1 cellular context compared by ENCODE assay signal in the genomic region with DNA sequence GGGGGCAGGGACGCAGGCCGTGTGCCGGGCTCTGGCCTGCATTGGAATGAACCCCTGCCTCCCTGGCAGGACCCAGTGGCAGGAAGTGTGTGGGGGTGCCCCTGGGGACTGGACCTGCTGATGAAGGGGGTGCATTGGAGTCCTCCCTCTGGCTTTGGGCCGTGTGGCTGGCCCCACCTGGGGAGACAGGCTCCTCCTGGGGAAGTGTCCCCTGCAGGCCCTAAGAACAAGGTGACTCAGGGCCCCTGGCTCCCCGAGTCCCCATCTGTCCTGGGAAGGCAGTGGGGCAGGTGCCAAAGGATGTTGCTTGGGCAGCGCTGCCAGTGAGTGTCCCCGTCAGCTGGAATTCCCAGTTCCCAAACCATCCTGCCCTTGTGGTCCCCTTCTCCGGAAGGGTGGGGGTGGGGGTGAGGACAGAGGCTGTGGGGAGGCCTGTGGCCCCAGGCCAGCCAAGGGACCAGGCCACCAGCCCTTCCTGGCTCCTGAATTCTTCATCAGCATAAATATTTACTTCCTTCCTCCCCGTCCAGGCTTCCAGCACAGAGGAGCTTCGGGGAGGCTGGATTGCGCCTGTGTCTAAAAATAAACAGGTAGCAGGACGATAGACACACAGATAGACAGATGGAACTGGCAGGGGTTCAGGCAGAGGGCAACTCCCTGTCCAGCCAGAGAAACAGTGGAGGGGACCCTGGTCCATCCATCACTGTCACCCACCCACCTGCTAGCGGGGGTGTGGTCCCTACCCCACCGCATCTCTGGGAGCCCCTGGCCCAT.
TF ChIP-seq lines count a peak whose summit lies in the region.

No MANE protein-coding gene starts in this region.

TF ChIP-seq in HepG2, 621 proteins besides CTCF, POLR2A, EP300 and RAD21 (continues in another document):
- TF ChIP-seq ZNF18 (CRISPR knock-in tag; IDR thresholded peaks at IDR 0.05; ENCODE audit: insufficient replicate concordance) (peak; percentile 14), PRMT3 (CRISPR knock-in tag; IDR thresholded peaks at IDR 0.05; ENCODE audit: borderline replicate concordance, low read depth) (no peak), PITX1 (CRISPR knock-in tag; IDR thresholded peaks at IDR 0.05) (no peak), NR2F6 (IDR thresholded peaks at IDR 0.05) (peak; percentile 12; the same call in 1 of the 2 replicates), NR2F6 (CRISPR knock-in tag; IDR thresholded peaks at IDR 0.05) (no peak), RXRB (CRISPR knock-in tag; IDR thresholded peaks at IDR 0.05; ENCODE audit: borderline replicate concordance) (peak; percentile 44; the same call in 1 of the 2 replicates), ZNF891 (CRISPR knock-in tag; IDR thresholded peaks at IDR 0.05) (no peak), FOXP1 (IDR thresholded peaks at IDR 0.05) (no peak), FOXP1 (CRISPR knock-in tag; IDR thresholded peaks at IDR 0.05) (0 out of 2 replicates have a peak, but pooled peaks have one; percentile 12), ZFX (CRISPR knock-in tag; IDR thresholded peaks at IDR 0.05; ENCODE audit: low read depth) (no peak), SP4 (CRISPR knock-in tag; IDR thresholded peaks at IDR 0.05) (0 out of 2 replicates have a peak, but pooled peaks have one; percentile 9), ERF (CRISPR knock-in tag; IDR thresholded peaks at IDR 0.05) (no peak), KDM2A (CRISPR knock-in tag; IDR thresholded peaks at IDR 0.05; ENCODE audit: borderline replicate concordance, low read depth) (no peak), RARA (CRISPR knock-in tag; IDR thresholded peaks at IDR 0.05) (peak; percentile 74), ZNF496 (CRISPR knock-in tag; IDR thresholded peaks at IDR 0.05; ENCODE audit: insufficient replicate concordance) (no peak), ETV5 (CRISPR knock-in tag; IDR thresholded peaks at IDR 0.05; ENCODE audit: borderline replicate concordance) (peak; percentile 80; the same call in 1 of the 2 replicates), ZMAT3 (CRISPR knock-in tag; conservative IDR thresholded peaks at IDR 0.05) (no peak), NKX3-1 (CRISPR knock-in tag; IDR thresholded peaks at IDR 0.05) (no peak), ZNF609 (CRISPR knock-in tag; IDR thresholded peaks at IDR 0.05; ENCODE audit: borderline replicate concordance) (no peak), GMEB1 (CRISPR knock-in tag; IDR thresholded peaks at IDR 0.05; ENCODE audit: borderline replicate concordance) (0 out of 2 replicates have a peak, but pooled peaks have one; percentile 4), ZNF777 (CRISPR knock-in tag; IDR thresholded peaks at IDR 0.05) (no peak), NR3C1 (CRISPR knock-in tag; IDR thresholded peaks at IDR 0.05) (no peak), ELF3 (CRISPR knock-in tag; IDR thresholded peaks at IDR 0.05) (peak; percentile 64), PAF1 (CRISPR knock-in tag; IDR thresholded peaks at IDR 0.05) (no peak), NCOR1 (IDR thresholded peaks at IDR 0.05; ENCODE audit: borderline replicate concordance, low read length) (no peak), SRSF4 (IDR thresholded peaks at IDR 0.05; ENCODE audit: low read depth, low read length, poor library complexity, severe bottlenecking) (no peak), ZKSCAN8 (CRISPR knock-in tag; IDR thresholded peaks at IDR 0.05; ENCODE audit: borderline replicate concordance) (no peak), KAT7 (CRISPR knock-in tag; IDR thresholded peaks at IDR 0.05; ENCODE audit: borderline replicate concordance) (no peak), ZNF224 (CRISPR knock-in tag; IDR thresholded peaks at IDR 0.05) (no peak), RFXANK (CRISPR knock-in tag; IDR thresholded peaks at IDR 0.05) (no peak), YY1 (IDR thresholded peaks at IDR 0.05; ENCODE audit: insufficient read depth, insufficient replicate concordance, low read depth, low read length) (no peak), ZNF580 (CRISPR knock-in tag; IDR thresholded peaks at IDR 0.05; ENCODE audit: borderline replicate concordance, low read depth) (0 out of 2 replicates have a peak, but pooled peaks have one; percentile 2)
- TF ChIP-seq, protein P1, sequence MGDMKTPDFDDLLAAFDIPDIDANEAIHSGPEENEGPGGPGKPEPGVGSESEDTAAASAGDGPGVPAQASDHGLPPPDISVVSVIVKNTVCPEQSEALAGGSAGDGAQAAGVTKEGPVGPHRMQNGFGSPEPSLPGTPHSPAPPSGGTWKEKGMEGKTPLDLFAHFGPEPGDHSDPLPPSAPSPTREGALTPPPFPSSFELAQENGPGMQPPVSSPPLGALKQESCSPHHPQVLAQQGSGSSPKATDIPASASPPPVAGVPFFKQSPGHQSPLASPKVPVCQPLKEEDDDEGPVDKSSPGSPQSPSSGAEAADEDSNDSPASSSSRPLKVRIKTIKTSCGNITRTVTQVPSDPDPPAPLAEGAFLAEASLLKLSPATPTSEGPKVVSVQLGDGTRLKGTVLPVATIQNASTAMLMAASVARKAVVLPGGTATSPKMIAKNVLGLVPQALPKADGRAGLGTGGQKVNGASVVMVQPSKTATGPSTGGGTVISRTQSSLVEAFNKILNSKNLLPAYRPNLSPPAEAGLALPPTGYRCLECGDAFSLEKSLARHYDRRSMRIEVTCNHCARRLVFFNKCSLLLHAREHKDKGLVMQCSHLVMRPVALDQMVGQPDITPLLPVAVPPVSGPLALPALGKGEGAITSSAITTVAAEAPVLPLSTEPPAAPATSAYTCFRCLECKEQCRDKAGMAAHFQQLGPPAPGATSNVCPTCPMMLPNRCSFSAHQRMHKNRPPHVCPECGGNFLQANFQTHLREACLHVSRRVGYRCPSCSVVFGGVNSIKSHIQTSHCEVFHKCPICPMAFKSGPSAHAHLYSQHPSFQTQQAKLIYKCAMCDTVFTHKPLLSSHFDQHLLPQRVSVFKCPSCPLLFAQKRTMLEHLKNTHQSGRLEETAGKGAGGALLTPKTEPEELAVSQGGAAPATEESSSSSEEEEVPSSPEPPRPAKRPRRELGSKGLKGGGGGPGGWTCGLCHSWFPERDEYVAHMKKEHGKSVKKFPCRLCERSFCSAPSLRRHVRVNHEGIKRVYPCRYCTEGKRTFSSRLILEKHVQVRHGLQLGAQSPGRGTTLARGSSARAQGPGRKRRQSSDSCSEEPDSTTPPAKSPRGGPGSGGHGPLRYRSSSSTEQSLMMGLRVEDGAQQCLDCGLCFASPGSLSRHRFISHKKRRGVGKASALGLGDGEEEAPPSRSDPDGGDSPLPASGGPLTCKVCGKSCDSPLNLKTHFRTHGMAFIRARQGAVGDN (CRISPR knock-in tag; IDR thresholded peaks at IDR 0.05) = no peak; the same call in 1 of the 2 replicates
- TF ChIP-seq, protein P2, sequence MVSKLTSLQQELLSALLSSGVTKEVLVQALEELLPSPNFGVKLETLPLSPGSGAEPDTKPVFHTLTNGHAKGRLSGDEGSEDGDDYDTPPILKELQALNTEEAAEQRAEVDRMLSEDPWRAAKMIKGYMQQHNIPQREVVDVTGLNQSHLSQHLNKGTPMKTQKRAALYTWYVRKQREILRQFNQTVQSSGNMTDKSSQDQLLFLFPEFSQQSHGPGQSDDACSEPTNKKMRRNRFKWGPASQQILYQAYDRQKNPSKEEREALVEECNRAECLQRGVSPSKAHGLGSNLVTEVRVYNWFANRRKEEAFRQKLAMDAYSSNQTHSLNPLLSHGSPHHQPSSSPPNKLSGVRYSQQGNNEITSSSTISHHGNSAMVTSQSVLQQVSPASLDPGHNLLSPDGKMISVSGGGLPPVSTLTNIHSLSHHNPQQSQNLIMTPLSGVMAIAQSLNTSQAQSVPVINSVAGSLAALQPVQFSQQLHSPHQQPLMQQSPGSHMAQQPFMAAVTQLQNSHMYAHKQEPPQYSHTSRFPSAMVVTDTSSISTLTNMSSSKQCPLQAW (CRISPR knock-in tag; IDR thresholded peaks at IDR 0.05) = 0 out of 2 replicates have a peak, but pooled peaks have one; percentile 6
- TF ChIP-seq, protein P3, sequence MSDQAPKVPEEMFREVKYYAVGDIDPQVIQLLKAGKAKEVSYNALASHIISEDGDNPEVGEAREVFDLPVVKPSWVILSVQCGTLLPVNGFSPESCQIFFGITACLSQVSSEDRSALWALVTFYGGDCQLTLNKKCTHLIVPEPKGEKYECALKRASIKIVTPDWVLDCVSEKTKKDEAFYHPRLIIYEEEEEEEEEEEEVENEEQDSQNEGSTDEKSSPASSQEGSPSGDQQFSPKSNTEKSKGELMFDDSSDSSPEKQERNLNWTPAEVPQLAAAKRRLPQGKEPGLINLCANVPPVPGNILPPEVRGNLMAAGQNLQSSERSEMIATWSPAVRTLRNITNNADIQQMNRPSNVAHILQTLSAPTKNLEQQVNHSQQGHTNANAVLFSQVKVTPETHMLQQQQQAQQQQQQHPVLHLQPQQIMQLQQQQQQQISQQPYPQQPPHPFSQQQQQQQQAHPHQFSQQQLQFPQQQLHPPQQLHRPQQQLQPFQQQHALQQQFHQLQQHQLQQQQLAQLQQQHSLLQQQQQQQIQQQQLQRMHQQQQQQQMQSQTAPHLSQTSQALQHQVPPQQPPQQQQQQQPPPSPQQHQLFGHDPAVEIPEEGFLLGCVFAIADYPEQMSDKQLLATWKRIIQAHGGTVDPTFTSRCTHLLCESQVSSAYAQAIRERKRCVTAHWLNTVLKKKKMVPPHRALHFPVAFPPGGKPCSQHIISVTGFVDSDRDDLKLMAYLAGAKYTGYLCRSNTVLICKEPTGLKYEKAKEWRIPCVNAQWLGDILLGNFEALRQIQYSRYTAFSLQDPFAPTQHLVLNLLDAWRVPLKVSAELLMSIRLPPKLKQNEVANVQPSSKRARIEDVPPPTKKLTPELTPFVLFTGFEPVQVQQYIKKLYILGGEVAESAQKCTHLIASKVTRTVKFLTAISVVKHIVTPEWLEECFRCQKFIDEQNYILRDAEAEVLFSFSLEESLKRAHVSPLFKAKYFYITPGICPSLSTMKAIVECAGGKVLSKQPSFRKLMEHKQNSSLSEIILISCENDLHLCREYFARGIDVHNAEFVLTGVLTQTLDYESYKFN (CRISPR knock-in tag; conservative IDR thresholded peaks at IDR 0.05) = 0 out of 2 replicates have a peak, but pooled peaks have one; percentile 15
- TF ChIP-seq, protein P4, sequence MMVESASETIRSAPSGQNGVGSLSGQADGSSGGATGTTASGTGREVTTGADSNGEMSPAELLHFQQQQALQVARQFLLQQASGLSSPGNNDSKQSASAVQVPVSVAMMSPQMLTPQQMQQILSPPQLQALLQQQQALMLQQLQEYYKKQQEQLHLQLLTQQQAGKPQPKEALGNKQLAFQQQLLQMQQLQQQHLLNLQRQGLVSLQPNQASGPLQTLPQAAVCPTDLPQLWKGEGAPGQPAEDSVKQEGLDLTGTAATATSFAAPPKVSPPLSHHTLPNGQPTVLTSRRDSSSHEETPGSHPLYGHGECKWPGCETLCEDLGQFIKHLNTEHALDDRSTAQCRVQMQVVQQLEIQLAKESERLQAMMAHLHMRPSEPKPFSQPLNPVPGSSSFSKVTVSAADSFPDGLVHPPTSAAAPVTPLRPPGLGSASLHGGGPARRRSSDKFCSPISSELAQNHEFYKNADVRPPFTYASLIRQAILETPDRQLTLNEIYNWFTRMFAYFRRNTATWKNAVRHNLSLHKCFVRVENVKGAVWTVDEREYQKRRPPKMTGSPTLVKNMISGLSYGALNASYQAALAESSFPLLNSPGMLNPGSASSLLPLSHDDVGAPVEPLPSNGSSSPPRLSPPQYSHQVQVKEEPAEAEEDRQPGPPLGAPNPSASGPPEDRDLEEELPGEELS (CRISPR knock-in tag; IDR thresholded peaks at IDR 0.05) = peak; percentile 64; the same call in 1 of the 2 replicates
